In genomic region chr7:128167316-128167691, GRCh38 we compare ENCODE assay signal across 8 cellular contexts.
A peak's percentile ranks its signal among the peaks of the same experiment; 100 is the strongest.
DNase-seq lines count a peak whose midpoint lies in the region; ATAC-seq, FAIRE-seq and TF ChIP-seq lines count a peak whose summit lies in the region.

No MANE protein-coding gene starts in this region.

- H3K9me3 ChIP-seq in heart left ventricle (no peaks in the 10 kb centered on the region), pancreas (no peaks in the 10 kb centered on the region)

- peaks cover 60% of the 10 kb centered on the region for H3K27me3 Mint-ChIP-seq in activated T-cell treated with anti-CD3 and anti-CD28 coated beads, Interleukin-2, amount 50 U/mL, for 72 hours (ENCODE audit: low read depth)

- no peaks in the 10 kb centered on the region for H3K36me3 ChIP-seq in heart left ventricle
- H3K36me3 ChIP-seq in pancreas = no peaks in the 10 kb centered on the region

- H3K4me1 ChIP-seq in heart left ventricle (peaks cover 0 to 25% (median 14%) of the 10 kb centered on the region in 12 donors), pancreas (peaks cover 0 to 3% (median 0%) of the 10 kb centered on the region in 3 donors)

- FAIRE-seq in pancreas (lab: Jason Lieb, UNC) = no peak

- no peak for TF ChIP-seq POLR2A in heart left ventricle (IDR thresholded peaks at IDR 0.05)

- peak overlapping the region; percentile 85 to 89 for H3K4me3 Mint-ChIP-seq in activated T-cell treated with anti-CD3 and anti-CD28 coated beads, Interleukin-2, amount 50 U/mL, for 72 hours

- TF ChIP-seq CTCF in heart left ventricle (IDR thresholded peaks at IDR 0.05) (no peak), pancreas (IDR thresholded peaks at IDR 0.05) (no peak)

- no peak overlapping the region for H3K27ac Mint-ChIP-seq in activated T-cell treated with anti-CD3 and anti-CD28 coated beads, Interleukin-2, amount 50 U/mL, for 72 hours

- no peaks in the 10 kb centered on the region for H3K36me3 Mint-ChIP-seq in activated T-cell treated with anti-CD3 and anti-CD28 coated beads, Interleukin-2, amount 50 U/mL, for 72 hours (ENCODE audit: insufficient read depth in 2 of 2)

- 1 to 2% (median 1%) methylated on average over 9 to 38 of the region's 38 CpGs for WGBS in heart left ventricle, 4 donors
- 0 to 1% methylated on average over 32 to 38 of the region's 38 CpGs for WGBS in pancreas, 2 donors

- intact Hi-C loops in heart left ventricle (cut with DNase I) = no loop called here
- intact Hi-C loops in pancreas (cut with DNase I) = no loop called here

- H3K27me3 ChIP-seq in heart left ventricle (peaks cover 44 to 98% (median 60%) of the 10 kb centered on the region in 9 donors), pancreas (peaks cover 0 to 3% (median 0%) of the 10 kb centered on the region in 4 donors)

- peaks cover 9% of the 10 kb centered on the region for H3K4me1 Mint-ChIP-seq in activated T-cell treated with anti-CD3 and anti-CD28 coated beads, Interleukin-2, amount 50 U/mL, for 72 hours (ENCODE audit: low read depth)

- peak; percentile 53 to 72 for DNase-seq in NCI-H524 (lab: John Stamatoyannopoulos, UW)
- no peak for DNase-seq in NCI-H524 treated with DMSO at 0.1 percent for 48 hours (lab: John Stamatoyannopoulos, UW)
- DNase-seq in NCI-H146 treated with DMSO at 0.1 percent for 48 hours (lab: John Stamatoyannopoulos, UW; ENCODE audit: unreplicated experiment) = peak; percentile 78
- DNase-seq in activated T-cell treated with anti-CD3 and anti-CD28 coated beads, Interleukin-2, amount 50 U/mL, for 72 hours = peak in 1 of 2 donors; percentile 7
- peak in 2 of 5 donors; percentile 25 to 34 for DNase-seq in heart left ventricle
- DNase-seq in pancreas = peak in 5 of 6 donors; percentile 63 to 73 (median 69)

- peak; percentile 22 to 38 for ATAC-seq in activated T-cell treated with anti-CD3 and anti-CD28 coated beads, Interleukin-2, amount 50 U/mL, for 72 hours (replicated peaks in 1 of 2)
- ATAC-seq in heart left ventricle (peak in 2 of 4 donors; percentile 33 to 58), pancreas (peak; percentile 83 to 87 (median 85)), HG02798 (IDR thresholded peaks at IDR 0.05; ENCODE audit: poor library complexity, unreplicated experiment) (no peak), HG03442 (IDR thresholded peaks at IDR 0.05; ENCODE audit: unreplicated experiment) (no peak)

- H3K9me3 Mint-ChIP-seq in activated T-cell treated with anti-CD3 and anti-CD28 coated beads, Interleukin-2, amount 50 U/mL, for 72 hours = no peaks in the 10 kb centered on the region

- H3K4me3 ChIP-seq in heart left ventricle (peak overlapping the region; percentile 17 to 50 (median 41)), pancreas (peak overlapping the region; percentile 28 to 66 (median 50))

- H3K27ac ChIP-seq in heart left ventricle (no peak overlapping the region), pancreas (peak overlapping the region in 3 of 4 donors; percentile 22 to 62 (median 46))

Comparison
In these comparisons a context has a peak if more than half of its experiments do, and no peak if none do; other contexts are left out.
1. ATAC-seq: peak in activated T-cell treated with anti-CD3 and anti-CD28 coated beads, Interleukin-2, amount 50 U/mL, for 72 hours (2 of 2) and pancreas (4 of 4); none in HG02798 (single experiment) and HG03442 (single experiment).
2. H3K27ac ChIP-seq: peak in pancreas (3 of 4); none in heart left ventricle (0 of 12).